ENCODE assay signal across 2 cellular contexts in the genomic region with DNA sequence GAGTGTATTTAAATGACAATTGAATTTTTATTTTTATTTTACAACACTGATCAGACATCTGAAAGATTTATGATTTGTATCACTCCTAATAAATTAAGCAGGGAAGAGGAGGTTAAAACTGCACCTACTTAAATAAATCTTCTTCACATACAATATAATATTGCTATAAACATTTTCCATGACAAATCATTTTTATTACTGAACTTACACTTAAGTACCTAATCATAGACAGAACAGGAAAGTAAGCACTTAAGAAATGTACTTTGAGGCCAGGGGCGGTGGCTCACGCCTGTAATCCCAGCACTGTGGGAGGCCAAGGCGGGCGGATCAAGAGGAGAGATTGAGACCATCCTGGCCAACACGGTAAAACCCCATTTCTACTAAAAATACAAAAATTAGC.
TF ChIP-seq lines count a peak whose summit lies in the region.

No MANE protein-coding gene starts in this region.

TF ChIP-seq in SK-N-SH, 30 proteins besides CTCF, POLR2A, EP300 and RAD21:
- no peak for TF ChIP-seq SMC3 (IDR thresholded peaks at IDR 0.05; ENCODE audit: low read depth, low read length)
- no peak for TF ChIP-seq YY1 (IDR thresholded peaks at IDR 0.05; ENCODE audit: low read depth)
- TF ChIP-seq, protein P1, sequence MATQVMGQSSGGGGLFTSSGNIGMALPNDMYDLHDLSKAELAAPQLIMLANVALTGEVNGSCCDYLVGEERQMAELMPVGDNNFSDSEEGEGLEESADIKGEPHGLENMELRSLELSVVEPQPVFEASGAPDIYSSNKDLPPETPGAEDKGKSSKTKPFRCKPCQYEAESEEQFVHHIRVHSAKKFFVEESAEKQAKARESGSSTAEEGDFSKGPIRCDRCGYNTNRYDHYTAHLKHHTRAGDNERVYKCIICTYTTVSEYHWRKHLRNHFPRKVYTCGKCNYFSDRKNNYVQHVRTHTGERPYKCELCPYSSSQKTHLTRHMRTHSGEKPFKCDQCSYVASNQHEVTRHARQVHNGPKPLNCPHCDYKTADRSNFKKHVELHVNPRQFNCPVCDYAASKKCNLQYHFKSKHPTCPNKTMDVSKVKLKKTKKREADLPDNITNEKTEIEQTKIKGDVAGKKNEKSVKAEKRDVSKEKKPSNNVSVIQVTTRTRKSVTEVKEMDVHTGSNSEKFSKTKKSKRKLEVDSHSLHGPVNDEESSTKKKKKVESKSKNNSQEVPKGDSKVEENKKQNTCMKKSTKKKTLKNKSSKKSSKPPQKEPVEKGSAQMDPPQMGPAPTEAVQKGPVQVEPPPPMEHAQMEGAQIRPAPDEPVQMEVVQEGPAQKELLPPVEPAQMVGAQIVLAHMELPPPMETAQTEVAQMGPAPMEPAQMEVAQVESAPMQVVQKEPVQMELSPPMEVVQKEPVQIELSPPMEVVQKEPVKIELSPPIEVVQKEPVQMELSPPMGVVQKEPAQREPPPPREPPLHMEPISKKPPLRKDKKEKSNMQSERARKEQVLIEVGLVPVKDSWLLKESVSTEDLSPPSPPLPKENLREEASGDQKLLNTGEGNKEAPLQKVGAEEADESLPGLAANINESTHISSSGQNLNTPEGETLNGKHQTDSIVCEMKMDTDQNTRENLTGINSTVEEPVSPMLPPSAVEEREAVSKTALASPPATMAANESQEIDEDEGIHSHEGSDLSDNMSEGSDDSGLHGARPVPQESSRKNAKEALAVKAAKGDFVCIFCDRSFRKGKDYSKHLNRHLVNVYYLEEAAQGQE (IDR thresholded peaks at IDR 0.05; ENCODE audit: low read depth, low read length) = no peak
- TF ChIP-seq JUND (IDR thresholded peaks at IDR 0.05) = no peak
- TF ChIP-seq RCOR1 (IDR thresholded peaks at IDR 0.05; ENCODE audit: low read length) = no peak
- TF ChIP-seq, protein P2, sequence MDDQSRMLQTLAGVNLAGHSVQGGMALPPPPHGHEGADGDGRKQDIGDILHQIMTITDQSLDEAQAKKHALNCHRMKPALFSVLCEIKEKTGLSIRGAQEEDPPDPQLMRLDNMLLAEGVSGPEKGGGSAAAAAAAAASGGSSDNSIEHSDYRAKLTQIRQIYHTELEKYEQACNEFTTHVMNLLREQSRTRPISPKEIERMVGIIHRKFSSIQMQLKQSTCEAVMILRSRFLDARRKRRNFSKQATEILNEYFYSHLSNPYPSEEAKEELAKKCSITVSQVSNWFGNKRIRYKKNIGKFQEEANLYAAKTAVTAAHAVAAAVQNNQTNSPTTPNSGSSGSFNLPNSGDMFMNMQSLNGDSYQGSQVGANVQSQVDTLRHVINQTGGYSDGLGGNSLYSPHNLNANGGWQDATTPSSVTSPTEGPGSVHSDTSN (IDR thresholded peaks at IDR 0.05) = no peak
- TF ChIP-seq SIN3A (IDR thresholded peaks at IDR 0.05; ENCODE audit: borderline replicate concordance, low read depth, low read length) = no peak

TF ChIP-seq in SK-N-SH treated with all-trans-retinoic acid at 6 μM for 48 hours, 23 proteins besides CTCF, POLR2A, EP300 and RAD21:
- no peak for TF ChIP-seq RARB (CRISPR knock-in tag; IDR thresholded peaks at IDR 0.05)
- no peak for TF ChIP-seq PPARA (CRISPR knock-in tag; IDR thresholded peaks at IDR 0.05; ENCODE audit: borderline replicate concordance)
- TF ChIP-seq, protein P3, sequence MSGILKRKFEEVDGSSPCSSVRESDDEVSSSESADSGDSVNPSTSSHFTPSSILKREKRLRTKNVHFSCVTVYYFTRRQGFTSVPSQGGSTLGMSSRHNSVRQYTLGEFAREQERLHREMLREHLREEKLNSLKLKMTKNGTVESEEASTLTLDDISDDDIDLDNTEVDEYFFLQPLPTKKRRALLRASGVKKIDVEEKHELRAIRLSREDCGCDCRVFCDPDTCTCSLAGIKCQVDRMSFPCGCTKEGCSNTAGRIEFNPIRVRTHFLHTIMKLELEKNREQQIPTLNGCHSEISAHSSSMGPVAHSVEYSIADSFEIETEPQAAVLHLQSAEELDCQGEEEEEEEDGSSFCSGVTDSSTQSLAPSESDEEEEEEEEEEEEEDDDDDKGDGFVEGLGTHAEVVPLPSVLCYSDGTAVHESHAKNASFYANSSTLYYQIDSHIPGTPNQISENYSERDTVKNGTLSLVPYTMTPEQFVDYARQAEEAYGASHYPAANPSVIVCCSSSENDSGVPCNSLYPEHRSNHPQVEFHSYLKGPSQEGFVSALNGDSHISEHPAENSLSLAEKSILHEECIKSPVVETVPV (CRISPR knock-in tag; IDR thresholded peaks at IDR 0.05) = no peak
- no peak for TF ChIP-seq ZFP30 (CRISPR knock-in tag; IDR thresholded peaks at IDR 0.05)
- TF ChIP-seq TCF4 (CRISPR knock-in tag; IDR thresholded peaks at IDR 0.05; ENCODE audit: borderline replicate concordance) = no peak
- no peak for TF ChIP-seq ZFP3 (CRISPR knock-in tag; IDR thresholded peaks at IDR 0.05)
- no peak for TF ChIP-seq ESRRG (CRISPR knock-in tag; IDR thresholded peaks at IDR 0.05)
- no peak for TF ChIP-seq SNAI2 (CRISPR knock-in tag; IDR thresholded peaks at IDR 0.05)
- no peak for TF ChIP-seq ISL1 (CRISPR knock-in tag; IDR thresholded peaks at IDR 0.05)
- TF ChIP-seq ZNF565 (CRISPR knock-in tag; conservative IDR thresholded peaks at IDR 0.05; ENCODE audit: low read depth) = no peak
- TF ChIP-seq BACH2 (CRISPR knock-in tag; IDR thresholded peaks at IDR 0.05; ENCODE audit: borderline replicate concordance) = no peak
- no peak for TF ChIP-seq OSR1 (CRISPR knock-in tag; IDR thresholded peaks at IDR 0.05)
- TF ChIP-seq, protein P4, sequence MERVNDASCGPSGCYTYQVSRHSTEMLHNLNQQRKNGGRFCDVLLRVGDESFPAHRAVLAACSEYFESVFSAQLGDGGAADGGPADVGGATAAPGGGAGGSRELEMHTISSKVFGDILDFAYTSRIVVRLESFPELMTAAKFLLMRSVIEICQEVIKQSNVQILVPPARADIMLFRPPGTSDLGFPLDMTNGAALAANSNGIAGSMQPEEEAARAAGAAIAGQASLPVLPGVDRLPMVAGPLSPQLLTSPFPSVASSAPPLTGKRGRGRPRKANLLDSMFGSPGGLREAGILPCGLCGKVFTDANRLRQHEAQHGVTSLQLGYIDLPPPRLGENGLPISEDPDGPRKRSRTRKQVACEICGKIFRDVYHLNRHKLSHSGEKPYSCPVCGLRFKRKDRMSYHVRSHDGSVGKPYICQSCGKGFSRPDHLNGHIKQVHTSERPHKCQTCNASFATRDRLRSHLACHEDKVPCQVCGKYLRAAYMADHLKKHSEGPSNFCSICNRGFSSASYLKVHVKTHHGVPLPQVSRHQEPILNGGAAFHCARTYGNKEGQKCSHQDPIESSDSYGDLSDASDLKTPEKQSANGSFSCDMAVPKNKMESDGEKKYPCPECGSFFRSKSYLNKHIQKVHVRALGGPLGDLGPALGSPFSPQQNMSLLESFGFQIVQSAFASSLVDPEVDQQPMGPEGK (CRISPR knock-in tag; IDR thresholded peaks at IDR 0.05; ENCODE audit: borderline replicate concordance) = no peak
- TF ChIP-seq, protein P5, sequence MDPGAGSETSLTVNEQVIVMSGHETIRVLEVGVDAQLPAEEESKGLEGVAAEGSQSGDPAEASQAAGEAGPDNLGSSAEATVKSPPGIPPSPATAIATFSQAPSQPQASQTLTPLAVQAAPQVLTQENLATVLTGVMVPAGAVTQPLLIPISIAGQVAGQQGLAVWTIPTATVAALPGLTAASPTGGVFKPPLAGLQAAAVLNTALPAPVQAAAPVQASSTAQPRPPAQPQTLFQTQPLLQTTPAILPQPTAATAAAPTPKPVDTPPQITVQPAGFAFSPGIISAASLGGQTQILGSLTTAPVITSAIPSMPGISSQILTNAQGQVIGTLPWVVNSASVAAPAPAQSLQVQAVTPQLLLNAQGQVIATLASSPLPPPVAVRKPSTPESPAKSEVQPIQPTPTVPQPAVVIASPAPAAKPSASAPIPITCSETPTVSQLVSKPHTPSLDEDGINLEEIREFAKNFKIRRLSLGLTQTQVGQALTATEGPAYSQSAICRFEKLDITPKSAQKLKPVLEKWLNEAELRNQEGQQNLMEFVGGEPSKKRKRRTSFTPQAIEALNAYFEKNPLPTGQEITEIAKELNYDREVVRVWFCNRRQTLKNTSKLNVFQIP (CRISPR knock-in tag; IDR thresholded peaks at IDR 0.05; ENCODE audit: borderline replicate concordance, low read depth) = no peak
